13 cellular contexts compared by ENCODE assay signal in the genomic region with DNA sequence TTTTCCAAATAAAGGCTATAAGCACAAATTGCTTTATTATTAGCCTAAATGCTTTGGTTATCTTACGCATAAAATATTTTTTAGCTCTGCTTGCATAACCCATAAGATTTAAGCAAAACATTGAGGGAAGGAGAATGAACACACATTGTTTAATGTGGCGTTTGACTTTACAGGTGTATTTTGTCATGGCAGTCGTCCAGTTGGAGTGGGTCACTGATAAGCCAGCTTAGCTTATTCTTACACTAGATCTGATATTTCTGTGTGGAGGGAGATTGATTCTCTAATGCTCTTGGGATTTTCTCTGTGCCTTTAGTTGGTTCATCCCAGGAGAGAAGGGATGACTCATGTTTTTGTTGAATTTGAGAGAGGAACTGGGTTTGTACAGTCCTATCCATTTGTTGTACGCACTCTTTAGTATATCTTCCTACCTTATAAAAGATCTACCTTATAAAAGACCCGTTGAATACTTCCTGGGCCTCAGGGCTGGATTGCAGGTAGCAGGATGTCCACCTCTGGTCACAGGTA.
"Had no signal": no experiment of that assay in that cellular context is flagged by ENCODE, and none has a peak within 500 bp of the region (broad histone marks: within the 10 kb centered on the region; RNA-seq: fewer than 3 reads in every experiment).

No MANE protein-coding gene starts in this region.

- H3K36me3 Mint-ChIP-seq: mesothelial cell of epicardium had no signal

- ATAC-seq: body of pancreas had no signal

- H3K9me3 ChIP-seq: adrenal gland, body of pancreas, tibial nerve, vagina had no signal

- H3K4me1 Mint-ChIP-seq: endodermal cell had no signal

- DNase-seq: activated CD4-positive, alpha-beta T cell treated with anti-CD3 and anti-CD28 coated beads for 48 hours; activated CD8-positive, alpha-beta memory T cell treated with anti-CD3 and anti-CD28 coated beads for 24 hours; activated naive CD4-positive, alpha-beta T cell treated with anti-CD3 and anti-CD28 coated beads for 36 hours; adrenal gland; cerebellar nuclear complex; endodermal cell; posterior cingulate gyrus; stimulated activated CD4-positive, alpha-beta T cell treated with anti-CD3 and anti-CD28 coated beads, Interleukin-4, amount 100 ng/mL, for 4 hours had no signal

- H3K36me3 ChIP-seq: adrenal gland, tibial nerve, vagina had no signal

- H3K4me1 ChIP-seq: adrenal gland, tibial nerve, vagina had no signal

- H3K27me3 ChIP-seq: adrenal gland, body of pancreas, tibial nerve, vagina had no signal

- H3K9me3 Mint-ChIP-seq: activated naive CD4-positive, alpha-beta T cell treated with anti-CD3 and anti-CD28 coated beads for 36 hours; endodermal cell had no signal

- H3K4me3 Mint-ChIP-seq: activated naive CD4-positive, alpha-beta T cell treated with anti-CD3 and anti-CD28 coated beads for 36 hours; endodermal cell; mesothelial cell of epicardium had no signal

- H3K27ac Mint-ChIP-seq: activated naive CD4-positive, alpha-beta T cell treated with anti-CD3 and anti-CD28 coated beads for 36 hours; endodermal cell; mesothelial cell of epicardium had no signal

- H3K4me3 ChIP-seq: adrenal gland, body of pancreas, skin epidermis, tibial nerve, vagina had no signal

- H3K27ac ChIP-seq: adrenal gland, body of pancreas, skin epidermis, tibial nerve, vagina had no signal
